Comparison of ENCODE assay signal across 26 cellular contexts in the genomic region with DNA sequence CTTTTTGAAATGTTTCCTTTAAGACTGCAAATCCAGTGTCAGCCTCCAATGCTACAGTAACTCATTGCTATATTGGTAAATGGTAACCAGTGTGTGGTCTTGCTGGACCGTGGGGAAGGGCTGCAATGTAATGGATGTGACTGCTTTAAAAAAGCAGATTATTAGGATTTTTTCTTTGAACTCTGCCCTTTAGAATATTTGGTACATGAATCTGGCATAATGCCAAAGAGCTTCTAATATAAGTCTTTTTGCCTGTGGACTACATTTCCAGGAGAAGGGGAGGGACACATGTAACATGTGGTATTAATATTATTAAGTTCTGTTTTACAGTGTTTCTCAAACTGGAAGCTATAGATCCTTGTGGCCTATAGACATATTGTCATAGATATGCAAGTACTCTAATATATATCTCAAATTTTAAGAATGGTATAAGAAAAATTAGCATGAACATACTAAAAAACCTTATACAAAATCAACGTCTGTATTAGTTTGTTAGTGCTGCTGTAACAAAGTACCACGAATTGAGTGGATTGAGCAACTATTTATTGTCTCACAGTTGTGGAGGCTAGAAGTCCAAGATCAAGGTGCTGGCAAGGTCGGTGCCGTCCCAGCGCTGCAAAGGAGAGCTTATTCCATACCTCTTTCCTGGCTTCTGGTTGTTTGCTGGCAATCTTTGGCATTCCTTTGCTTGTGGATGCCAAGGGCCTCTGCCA.
"Had no signal": no experiment of that assay in that cellular context is flagged by ENCODE, and none has a peak within 500 bp of the region (broad histone marks: within the 10 kb centered on the region; RNA-seq: fewer than 3 reads in every experiment).

No MANE protein-coding gene starts in this region.

- H3K27ac ChIP-seq: brain microvascular endothelial cell, PC-9, RWPE1, WERI-Rb-1 had no signal

- H3K36me3 ChIP-seq: brain microvascular endothelial cell, WERI-Rb-1 had no signal

- H3K4me1 Mint-ChIP-seq: activated naive CD4-positive, alpha-beta T cell treated with anti-CD3 and anti-CD28 coated beads, Interleukin-2, amount 50 U/mL, for 24 hours; central memory CD8-positive, alpha-beta T cell had no signal

- DNase-seq: activated CD4-positive, alpha-beta T cell treated with anti-CD3 and anti-CD28 coated beads for 1 hour; activated CD4-positive, alpha-beta T cell treated with anti-CD3 and anti-CD28 coated beads for 48 hours; activated CD4-positive, alpha-beta T cell treated with anti-CD3 and anti-CD28 coated beads, Interleukin-2, amount 50 U/mL, for 48 hours; activated CD4-positive, CD25-positive, alpha-beta regulatory T cell; activated CD8-positive, alpha-beta T cell treated with anti-CD3 and anti-CD28 coated beads, Interleukin-2, amount 10 ng/mL, durations not matched to agents 7 days and 5 days; activated gamma-delta T cell; activated naive CD4-positive, alpha-beta T cell treated with Interleukin-2 at 50 U/mL for 16 hours; activated T-cell treated with anti-CD3 and anti-CD28 coated beads, Interleukin-2, amount 50 U/mL, for 24 hours; anterior cingulate cortex; brain microvascular endothelial cell; Karpas-422; KBM-7; NCI-H1105; NCI-H1417 treated with DMSO at 0.1 percent for 48 hours; NCI-H187 treated with DMSO at 0.1 percent for 48 hours; NCI-H2081; NCI-H345; NCI-H524 treated with DMSO at 0.1 percent for 48 hours; PC-9; T1000; WERI-Rb-1 had no signal

- ATAC-seq: activated CD8-positive, alpha-beta T cell treated with anti-CD3 and anti-CD28 coated beads, Interleukin-2, amount 10 ng/mL, durations not matched to agents 7 days and 5 days; Right ventricle myocardium inferior had no signal

- H3K4me3 Mint-ChIP-seq: activated CD8-positive, alpha-beta T cell treated with anti-CD3 and anti-CD28 coated beads, Interleukin-2, amount 10 ng/mL, durations not matched to agents 7 days and 5 days; activated naive CD4-positive, alpha-beta T cell treated with anti-CD3 and anti-CD28 coated beads, Interleukin-2, amount 50 U/mL, for 24 hours; activated T-cell treated with anti-CD3 and anti-CD28 coated beads, Interleukin-2, amount 50 U/mL, for 24 hours; central memory CD8-positive, alpha-beta T cell had no signal

- H3K4me3 ChIP-seq: PC-9 had no signal

- H3K27me3 ChIP-seq: brain microvascular endothelial cell had no signal

- H3K27me3 Mint-ChIP-seq: activated naive CD4-positive, alpha-beta T cell treated with anti-CD3 and anti-CD28 coated beads, Interleukin-2, amount 50 U/mL, for 24 hours; activated T-cell treated with anti-CD3 and anti-CD28 coated beads, Interleukin-2, amount 50 U/mL, for 24 hours; central memory CD8-positive, alpha-beta T cell had no signal

- H3K36me3 Mint-ChIP-seq: activated naive CD4-positive, alpha-beta T cell treated with anti-CD3 and anti-CD28 coated beads, Interleukin-2, amount 50 U/mL, for 24 hours had no signal

- H3K27ac Mint-ChIP-seq: activated CD8-positive, alpha-beta T cell treated with anti-CD3 and anti-CD28 coated beads, Interleukin-2, amount 10 ng/mL, durations not matched to agents 7 days and 5 days; activated naive CD4-positive, alpha-beta T cell treated with anti-CD3 and anti-CD28 coated beads, Interleukin-2, amount 50 U/mL, for 24 hours; activated T-cell treated with anti-CD3 and anti-CD28 coated beads, Interleukin-2, amount 50 U/mL, for 24 hours; activated T-helper 2 cell treated with anti-CD3 and anti-CD28 coated beads, Interferon-gamma antibody, Interleukin-2, Interleukin-4, amounts not matched to agents 10 μg/mL and 5 μg/mL and 100 μg/mL, durations not matched to agents 14 hours and 24 hours and 36 hours had no signal
